ENCODE assay signal across 8 cellular contexts in genomic region chr19:1865172-1866010, GRCh38. TPM values are rescaled to one million over a fixed set of nuclear protein-coding genes. Genes with fewer than 3 reads are reported as not detected.
A peak's percentile ranks its signal among the peaks of the same experiment; 100 is the strongest.
DNase-seq lines count a peak whose midpoint lies in the region; ATAC-seq and TF ChIP-seq lines count a peak whose summit lies in the region.

No MANE protein-coding gene starts in this region.

- no peak for TF ChIP-seq CTCF in OCI-LY7 (conservative IDR thresholded peaks at IDR 0.05; ENCODE audit: low read length)
- no peak for TF ChIP-seq CTCF in endodermal cell (conservative IDR thresholded peaks at IDR 0.05)
- no peak for TF ChIP-seq CTCF in parathyroid adenoma (IDR thresholded peaks at IDR 0.05)

- ATAC-seq in GM19328 (IDR thresholded peaks at IDR 0.05; ENCODE audit: unreplicated experiment), result no peak

- no peaks in the 10 kb centered on the region for H3K9me2 ChIP-seq in OCI-LY7 (ENCODE audit: insufficient read depth, low read length)

- H3K27me3 Mint-ChIP-seq in CD8-positive, alpha-beta memory T cell, result peaks cover 0 to 4% of the 10 kb centered on the region in 2 donors
- H3K27me3 Mint-ChIP-seq in endodermal cell (ENCODE audit: insufficient read depth), result peaks cover 7% of the 10 kb centered on the region

- H3K4me3 Mint-ChIP-seq in CD8-positive, alpha-beta memory T cell, result peak overlapping the region; percentile 54 to 84 (median 69)
- H3K4me3 Mint-ChIP-seq in endodermal cell, result peak overlapping the region; percentile 61

- POLR2A ChIA-PET in CD8-positive, alpha-beta memory T cell (lab: Charles Lee), result interaction anchor here (1.2 to 2.0 kb wide), 4 partner anchors 10 to 40 kb away, joined by 3 to 14 read pairs (median 10); partner anchors contain the start of genes ADAT3 and SCAMP4
- POLR2A ChIA-PET in OCI-LY7 (lab: Charles Lee), result interaction anchor here (0.5 to 1.1 kb wide), 4 partner anchors 9 to 205 kb away, joined by 3 to 6 read pairs (median 4); no protein-coding TSS in a partner anchor

- H3K4me2 ChIP-seq in OCI-LY7 (ENCODE audit: low read length) (peak overlapping the region; percentile 70), parathyroid adenoma (ENCODE audit: low read length) (peak overlapping the region; percentile 91)

- H4K20me1 ChIP-seq in OCI-LY7 (ENCODE audit: insufficient read depth, low read length), result peaks cover 17% of the 10 kb centered on the region

- no peaks in the 10 kb centered on the region for H3K27me3 ChIP-seq in CD8-positive, alpha-beta memory T cell (ENCODE audit: insufficient read depth, low read length, poor library complexity, severe bottlenecking)
- H3K27me3 ChIP-seq in endodermal cell (ENCODE audit: control insufficient read depth, insufficient read depth, low read length, poor library complexity, severe bottlenecking), result no peaks in the 10 kb centered on the region
- no peaks in the 10 kb centered on the region for H3K27me3 ChIP-seq in parathyroid adenoma (ENCODE audit: control insufficient read depth, insufficient read depth, low read length)

- peak overlapping the region in 6 of 8 donors; percentile 19 to 85 (median 66) for H3K27ac Mint-ChIP-seq in CD8-positive, alpha-beta memory T cell
- peak overlapping the region; percentile 30 for H3K27ac Mint-ChIP-seq in endodermal cell

- intact Hi-C loops in OCI-LY7 (cut with micrococcal nuclease; ENCODE audit: unreplicated experiment), result loop anchor here (2.0 kb wide), 1 partner anchor 17 kb away; no protein-coding TSS in a partner anchor

- H3K27ac ChIP-seq in CD8-positive, alpha-beta memory T cell (ENCODE audit: low read depth, low read length), result peak overlapping the region; percentile 79
- H3K27ac ChIP-seq in OCI-LY7 (ENCODE audit: low read depth, low read length, poor library complexity, severe bottlenecking) (peak overlapping the region; percentile 82), endodermal cell (ENCODE audit: low read depth, low read length) (peak overlapping the region; percentile 21), parathyroid adenoma (peak overlapping the region; percentile 66)

- 89 to 97% methylated on average over 10 to 17 of the region's 17 CpGs for WGBS in endodermal cell (ENCODE audit: insufficient coverage in 1 of 2, insufficient read length in 1 of 2), 2 experiments

- H3K9me3 Mint-ChIP-seq in CD8-positive, alpha-beta memory T cell, result no peaks in the 10 kb centered on the region
- no peaks in the 10 kb centered on the region for H3K9me3 Mint-ChIP-seq in endodermal cell

- peaks cover 16 to 40% (median 21%) of the 10 kb centered on the region in 3 donors for H3K4me1 Mint-ChIP-seq in CD8-positive, alpha-beta memory T cell
- H3K4me1 Mint-ChIP-seq in endodermal cell, result peaks cover 12% of the 10 kb centered on the region

- H3K4me1 ChIP-seq in CD8-positive, alpha-beta memory T cell (ENCODE audit: insufficient read depth, low read length), result peaks cover 23% of the 10 kb centered on the region
- H3K4me1 ChIP-seq in OCI-LY7 (ENCODE audit: insufficient read depth, low read length, poor library complexity, severe bottlenecking) (peaks cover 22% of the 10 kb centered on the region), endodermal cell (ENCODE audit: control insufficient read depth, insufficient read depth, low read length) (no peaks in the 10 kb centered on the region), parathyroid adenoma (peaks cover 9% of the 10 kb centered on the region)

- H3K4me3 ChIP-seq in CD8-positive, alpha-beta memory T cell (ENCODE audit: low read length), result peak overlapping the region; percentile 66
- H3K4me3 ChIP-seq in OCI-LY7 (ENCODE audit: low read depth, low read length, poor library complexity, severe bottlenecking) (peak overlapping the region; percentile 72), endodermal cell (ENCODE audit: low read length) (peak overlapping the region; percentile 81), parathyroid adenoma (ENCODE audit: low read depth, low read length) (peak overlapping the region; percentile 71)

- H3K36me3 ChIP-seq in CD8-positive, alpha-beta memory T cell (ENCODE audit: insufficient read depth, low read length), result peaks cover 1% of the 10 kb centered on the region
- H3K36me3 ChIP-seq in OCI-LY7 (ENCODE audit: insufficient read depth, low read length), result peaks cover 32% of the 10 kb centered on the region
- H3K36me3 ChIP-seq in endodermal cell (ENCODE audit: control insufficient read depth, insufficient read depth, low read length), result no peaks in the 10 kb centered on the region
- no peaks in the 10 kb centered on the region for H3K36me3 ChIP-seq in parathyroid adenoma (ENCODE audit: control insufficient read depth, insufficient read depth, low read length)

- H3K36me3 Mint-ChIP-seq in CD8-positive, alpha-beta memory T cell, result peaks cover 0 to 12% (median 0%) of the 10 kb centered on the region in 3 donors
- H3K36me3 Mint-ChIP-seq in endodermal cell (ENCODE audit: low read depth), result no peaks in the 10 kb centered on the region

- no peak for DNase-seq in CD8-positive, alpha-beta memory T cell
- DNase-seq in OCI-LY7 (ENCODE audit: low spot score), result no peak
- DNase-seq in endodermal cell, result no peak
- no peak for DNase-seq in epidermal melanocyte (ENCODE audit: insufficient read length, low spot score)
- DNase-seq in NCI-H128 (lab: John Stamatoyannopoulos, UW; ENCODE audit: unreplicated experiment), result no peak
- DNase-seq in SHP77 treated with DMSO at 0.1 percent for 48 hours (lab: John Stamatoyannopoulos, UW), result no peak

- peaks cover 22% of the 10 kb centered on the region for H3K79me2 ChIP-seq in OCI-LY7 (ENCODE audit: insufficient read depth, low read depth, low read length)
- H3K79me2 ChIP-seq in parathyroid adenoma, result peaks cover 15% of the 10 kb centered on the region

- H3K9ac ChIP-seq in endodermal cell (ENCODE audit: extremely low read depth, low read length, poor library complexity, severe bottlenecking), result peak overlapping the region; percentile 80
- no peak overlapping the region for H3K9ac ChIP-seq in parathyroid adenoma

- H3K9me3 ChIP-seq in CD8-positive, alpha-beta memory T cell (ENCODE audit: low read length), result no peaks in the 10 kb centered on the region
- no peaks in the 10 kb centered on the region for H3K9me3 ChIP-seq in OCI-LY7 (ENCODE audit: low read length)
- H3K9me3 ChIP-seq in endodermal cell (ENCODE audit: control insufficient read depth, low read length), result no peaks in the 10 kb centered on the region
- no peaks in the 10 kb centered on the region for H3K9me3 ChIP-seq in parathyroid adenoma (ENCODE audit: control insufficient read depth, low read length)

- CTCF ChIA-PET in CD8-positive, alpha-beta memory T cell (lab: Charles Lee), result interaction anchor here (1.0 to 2.7 kb wide), 14 partner anchors 9 to 81 kb away, joined by 3 to 10 read pairs (median 4); partner anchors contain the start of gene ABHD17A
- CTCF ChIA-PET in OCI-LY7 (lab: Charles Lee; ENCODE audit: unreplicated experiment), result interaction anchor here (1.4 kb wide), 1 partner anchor 11 kb away, joined by 12 read pairs; no protein-coding TSS in a partner anchor

- no TSS peak for BruUV-seq in OCI-LY7 (replicated peaks; lab: Mats Ljungman, UMichigan)

- H2AFZ ChIP-seq in OCI-LY7 (ENCODE audit: low read length) (no peak overlapping the region), parathyroid adenoma (peak overlapping the region; percentile 83)

RNA-seq across cellular contexts. Expression of gene KLF16, which starts 2.0 kb away (rescaled TPM):
- total RNA-seq in CD8-positive, alpha-beta memory T cell, result 10 to 100 TPM; 42.8 to 43.1 TPM
- 0.92 TPM for polyA plus RNA-seq in CD8-positive, alpha-beta memory T cell
- total RNA-seq in OCI-LY7 (2014; rRNA removed; shearing (Covaris generic)), result 9.4 and 9.6 TPM in 2 replicates
- total RNA-seq in OCI-LY7 (2022) (39.1 and 44.4 TPM in 2 replicates), endodermal cell (10 to 100 TPM; 39.0 to 42.9 TPM)
- polyA plus RNA-seq in endodermal cell (2013, experiment 1 of 2), result 19.2 TPM
- polyA plus RNA-seq in endodermal cell (2013, experiment 2 of 2), result 17.1 TPM

RNA-seq across cellular contexts. Expression of gene REXO1, which starts 17.1 kb away (rescaled TPM):
- total RNA-seq in CD8-positive, alpha-beta memory T cell, result 10 to 100 TPM; 61.0 to 63.7 TPM
- polyA plus RNA-seq in CD8-positive, alpha-beta memory T cell, result 8.7 TPM
- 13.9 and 24.0 TPM in 2 replicates for total RNA-seq in OCI-LY7 (2014; rRNA removed; shearing (Covaris generic))
- total RNA-seq in OCI-LY7 (2022), result 52.8 and 54.9 TPM in 2 replicates
- 10 to 100 TPM; 51.6 to 56.4 TPM for total RNA-seq in endodermal cell
- 26.5 TPM for polyA plus RNA-seq in endodermal cell (2013, experiment 1 of 2)
- polyA plus RNA-seq in endodermal cell (2013, experiment 2 of 2), result 26.7 TPM

RNA-seq across cellular contexts. Expression of gene ABHD17A, which starts 19.9 kb away (rescaled TPM):
- total RNA-seq in CD8-positive, alpha-beta memory T cell, result 100 to 1,000 TPM; 105 to 114 TPM
- 252 TPM for polyA plus RNA-seq in CD8-positive, alpha-beta memory T cell
- total RNA-seq in OCI-LY7 (2014; rRNA removed; shearing (Covaris generic)), result 98.7 and 130 TPM in 2 replicates
- total RNA-seq in OCI-LY7 (2022) (64.2 and 71.3 TPM in 2 replicates), endodermal cell (10 to 100 TPM; 50.6 to 52.9 TPM)
- polyA plus RNA-seq in endodermal cell (2013, experiment 1 of 2), result 45.1 TPM
- 45.7 TPM for polyA plus RNA-seq in endodermal cell (2013, experiment 2 of 2)

RNA-seq across cellular contexts. Expression of gene ADAT3, which starts 39.8 kb away (rescaled TPM):
- 1 to 10 TPM; 6.3 to 6.6 TPM for total RNA-seq in CD8-positive, alpha-beta memory T cell
- polyA plus RNA-seq in CD8-positive, alpha-beta memory T cell, result 4.6 TPM
- total RNA-seq in OCI-LY7 (2014; rRNA removed; shearing (Covaris generic)), result 5.6 and 7.9 TPM in 2 replicates
- total RNA-seq in OCI-LY7 (2022) (13.1 and 16.4 TPM in 2 replicates), endodermal cell (10 to 100 TPM in 1 of 2 donors, 1 to 10 TPM in 1; 9.9 to 13.8 TPM)
- polyA plus RNA-seq in endodermal cell (2013, experiment 1 of 2), result 4.5 TPM
- 3.1 TPM for polyA plus RNA-seq in endodermal cell (2013, experiment 2 of 2)

RNA-seq across cellular contexts. Expression of gene SCAMP4, which starts 39.8 kb away (rescaled TPM):
- 10 to 100 TPM; 38.6 to 40.6 TPM for total RNA-seq in CD8-positive, alpha-beta memory T cell
- polyA plus RNA-seq in CD8-positive, alpha-beta memory T cell, result 16.3 TPM
- 13.4 and 21.3 TPM in 2 replicates for total RNA-seq in OCI-LY7 (2014; rRNA removed; shearing (Covaris generic))
- 46.4 and 49.9 TPM in 2 replicates for total RNA-seq in OCI-LY7 (2022)
- 10 to 100 TPM; 69.6 to 75.3 TPM for total RNA-seq in endodermal cell
- polyA plus RNA-seq in endodermal cell (2013, experiment 1 of 2), result 46.5 TPM
- 42.9 TPM for polyA plus RNA-seq in endodermal cell (2013, experiment 2 of 2)

Comparison
In these comparisons a context has a peak if more than half of its experiments do, and no peak if none do; other contexts are left out.
1. H3K27ac ChIP-seq: peak in every context shown above with its lines; median percentile 82 in OCI-LY7; 79 in CD8-positive, alpha-beta memory T cell; 66 in parathyroid adenoma; 21 in endodermal cell.